In genomic region chr14:100762089-100762515, GRCh38 we compare ENCODE assay signal across 18 cellular contexts. TPM values are rescaled to one million over a fixed set of nuclear protein-coding genes. Genes with fewer than 3 reads are reported as not detected.
DNase-seq lines count a peak whose midpoint lies in the region; ATAC-seq and TF ChIP-seq lines count a peak whose summit lies in the region.
"Had no signal": no experiment of that assay in that cellular context is flagged by ENCODE, and none has a peak within 500 bp of the region (broad histone marks: within the 10 kb centered on the region; RNA-seq: fewer than 3 reads in every experiment).

No MANE protein-coding gene starts in this region.

- peaks cover 6% of the 10 kb centered on the region for H3K4me1 ChIP-seq in IMR-90 (ENCODE audit: control insufficient read depth, insufficient read depth, low read length)
- no peaks in the 10 kb centered on the region for H3K4me1 ChIP-seq in CD8-positive, alpha-beta T cell (ENCODE audit: insufficient read depth, low read length)

- H3K27ac Mint-ChIP-seq in CD8-positive, alpha-beta T cell, result no peak overlapping the region
- H3K27ac Mint-ChIP-seq: activated CD8-positive, alpha-beta memory T cell treated with anti-CD3 and anti-CD28 coated beads, Interleukin-2, amount 10 ng/mL, durations not matched to agents 7 days and 5 days; naive thymus-derived CD4-positive, alpha-beta T cell had no signal

- H3K4me3 ChIP-seq in BJ (ENCODE audit: low read depth, low read length) (no peak overlapping the region), IMR-90 (ENCODE audit: insufficient read depth, low read depth, low read length) (no peak overlapping the region)
- H3K4me3 ChIP-seq in CD8-positive, alpha-beta T cell (ENCODE audit: low read depth, low read length), result no peak overlapping the region

- no peak overlapping the region for H3K23ac ChIP-seq in IMR-90 (ENCODE audit: low read depth, low read length)

- peak overlapping the region; percentile 16; the same call in 1 of the 3 replicates for H2BK15ac ChIP-seq in IMR-90 (ENCODE audit: low read depth, low read length)

- no peaks in the 10 kb centered on the region for H3K79me1 ChIP-seq in IMR-90 (ENCODE audit: low read depth in 1 of 2, low read length in 2 of 2)

- ATAC-seq in IMR-90 (ENCODE audit: low read depth), result no peak
- ATAC-seq in CD8-positive, alpha-beta T cell, result no peak
- ATAC-seq in HG02973 (IDR thresholded peaks at IDR 0.05; ENCODE audit: unreplicated experiment), result no peak
- ATAC-seq in left cardiac atrium, result no peak
- ATAC-seq in HG02642 (IDR thresholded peaks at IDR 0.05; ENCODE audit: poor library complexity, unreplicated experiment), result no peak
- ATAC-seq: activated CD8-positive, alpha-beta memory T cell treated with anti-CD3 and anti-CD28 coated beads, Interleukin-2, amount 10 ng/mL, durations not matched to agents 7 days and 5 days; naive thymus-derived CD4-positive, alpha-beta T cell had no signal

- no peak overlapping the region for H2AK5ac ChIP-seq in IMR-90 (ENCODE audit: low read depth, low read length)

- H3K27me3 Mint-ChIP-seq in CD8-positive, alpha-beta T cell (ENCODE audit: low read depth), result peaks cover 2% of the 10 kb centered on the region

- H4K20me1 ChIP-seq in IMR-90 (ENCODE audit: insufficient read depth, low read length), result no peaks in the 10 kb centered on the region

- peak overlapping the region; percentile 78 for H2BK120ac ChIP-seq in IMR-90 (ENCODE audit: low read depth, low read length)

- H3K18ac ChIP-seq in IMR-90 (ENCODE audit: low read depth, low read length), result peak overlapping the region; percentile 69; the same call in 1 of the 2 replicates

- no peaks in the 10 kb centered on the region for H3K4me1 Mint-ChIP-seq in CD8-positive, alpha-beta T cell (ENCODE audit: low read depth)
- H3K4me1 Mint-ChIP-seq: activated CD8-positive, alpha-beta memory T cell treated with anti-CD3 and anti-CD28 coated beads, Interleukin-2, amount 10 ng/mL, durations not matched to agents 7 days and 5 days had no signal

- no CpG with 5 or more reads among the region's 5 CpGs for WGBS in IMR-90 (ENCODE audit: extremely low coverage in 2 of 2, insufficient read length in 1 of 2), 2 experiments

- H2AFZ ChIP-seq in IMR-90 (replicated peaks; ENCODE audit: low read length, poor library complexity), result no peak overlapping the region

- H3K36me3 ChIP-seq in BJ (ENCODE audit: control insufficient read depth, insufficient read depth, low read length) (no peaks in the 10 kb centered on the region), IMR-90 (ENCODE audit: control insufficient read depth, insufficient read depth, low read length) (no peaks in the 10 kb centered on the region)
- H3K36me3 ChIP-seq in CD8-positive, alpha-beta T cell (ENCODE audit: insufficient read depth, low read length), result no peaks in the 10 kb centered on the region

- H3K27me3 ChIP-seq in BJ (ENCODE audit: control insufficient read depth, insufficient read depth, low read length), result peaks cover 8% of the 10 kb centered on the region
- H3K27me3 ChIP-seq in IMR-90 (ENCODE audit: control insufficient read depth, insufficient read depth, low read length), result peaks cover 10% of the 10 kb centered on the region
- H3K27me3 ChIP-seq in CD8-positive, alpha-beta T cell (ENCODE audit: insufficient read depth, low read length), result no peaks in the 10 kb centered on the region

- dilution Hi-C loops in IMR-90 (cut with HindIII; ENCODE audit: low sequenced_read_pairs, unreplicated experiment), result no loop called here

- 0 out of 2 replicates have a peak, but pooled peaks cover 3% of the 10 kb centered on the region for H3K9me1 ChIP-seq in IMR-90 (ENCODE audit: insufficient read depth, low read length)

- CTCF ChIA-PET in BJ (lab: Yijun Ruan, JAX), result no interaction called here
- CTCF ChIA-PET in IMR-90 (lab: Yijun Ruan, JAX), result interaction anchor here (0.6 kb wide), 1 partner anchor 513 kb away, joined by 5 read pairs; no protein-coding TSS in a partner anchor
- CTCF ChIA-PET in CD8-positive, alpha-beta T cell (lab: Charles Lee), result no interaction called here

- peak overlapping the region; percentile 84 for H2BK20ac ChIP-seq in IMR-90 (ENCODE audit: low read depth, low read length)

- H3K56ac ChIP-seq in IMR-90 (ENCODE audit: extremely low read depth, insufficient read depth, low read length), result no peak overlapping the region

- peak overlapping the region; percentile 56 for H2BK5ac ChIP-seq in IMR-90 (ENCODE audit: low read depth, low read length, poor library complexity, severe bottlenecking)

- intact Hi-C loops in IMR-90 (cut with micrococcal nuclease), result no loop called here
- intact Hi-C loops in CD8-positive, alpha-beta T cell (cut with DNase I, micrococcal nuclease), result no loop called here
- intact Hi-C loops in left cardiac atrium (cut with DNase I), result no loop called here

- no peak overlapping the region for H3K4me3 Mint-ChIP-seq in CD8-positive, alpha-beta T cell
- H3K4me3 Mint-ChIP-seq: activated CD8-positive, alpha-beta memory T cell treated with anti-CD3 and anti-CD28 coated beads, Interleukin-2, amount 10 ng/mL, durations not matched to agents 7 days and 5 days; naive thymus-derived CD4-positive, alpha-beta T cell had no signal

- no peak overlapping the region for H3K9ac ChIP-seq in IMR-90 (ENCODE audit: low read depth, low read length)
- H3K9ac ChIP-seq: SK-N-SH had no signal

- H4K8ac ChIP-seq in IMR-90 (ENCODE audit: low read depth in 2 of 2, low read length in 2 of 2), result peak overlapping the region in 1 of 2 experiments; percentile 22; a peak in 3 of 4 replicates

- POLR2A ChIA-PET in BJ (lab: Charles Lee), result no interaction called here
- POLR2A ChIA-PET in IMR-90 (lab: Charles Lee; ENCODE audit: unreplicated experiment), result interaction anchor here (0.7 kb wide), 1 partner anchor 8 kb away, joined by 5 read pairs; no protein-coding TSS in a partner anchor
- POLR2A ChIA-PET in CD8-positive, alpha-beta T cell (lab: Charles Lee), result no interaction called here

- H3K9me3 ChIP-seq in IMR-90 (ENCODE audit: control insufficient read depth, insufficient read depth, low read length), result no peaks in the 10 kb centered on the region
- H3K9me3 ChIP-seq in CD8-positive, alpha-beta T cell (ENCODE audit: low read length), result no peaks in the 10 kb centered on the region
- H3K9me3 ChIP-seq: SK-N-SH had no signal

- in situ Hi-C loops in IMR-90 (cut with MboI; ENCODE audit: low sequenced_read_pairs), result no loop called here

- TF ChIP-seq CTCF in BJ (IDR thresholded peaks at IDR 0.05; ENCODE audit: insufficient read depth, low read depth, low read length) (no peak), IMR-90 (conservative IDR thresholded peaks at IDR 0.05; ENCODE audit: low read depth, low read length) (no peak)
- no peak for TF ChIP-seq CTCF in CD8-positive, alpha-beta T cell (IDR thresholded peaks at IDR 0.05)

- no peak overlapping the region for H3K27ac ChIP-seq in IMR-90 (ENCODE audit: insufficient read depth, low read length)
- H3K27ac ChIP-seq in epithelial cell of prostate, result peak overlapping the region; percentile 85
- no peak overlapping the region for H3K27ac ChIP-seq in CD8-positive, alpha-beta T cell (ENCODE audit: low read depth, low read length)
- H3K27ac ChIP-seq: VCaP had no signal

- no peak for TF ChIP-seq POLR2A in IMR-90 (IDR thresholded peaks at IDR 0.05; ENCODE audit: low read depth, low read length)

- no peaks in the 10 kb centered on the region for H3K36me3 Mint-ChIP-seq in CD8-positive, alpha-beta T cell
- H3K36me3 Mint-ChIP-seq: activated CD8-positive, alpha-beta memory T cell treated with anti-CD3 and anti-CD28 coated beads, Interleukin-2, amount 10 ng/mL, durations not matched to agents 7 days and 5 days; naive thymus-derived CD4-positive, alpha-beta T cell had no signal

- H4K91ac ChIP-seq in IMR-90 (ENCODE audit: insufficient read depth, low read depth, low read length), result peak overlapping the region; percentile 83; the same call in 1 of the 2 replicates

- H3K4ac ChIP-seq in IMR-90 (ENCODE audit: low read depth, low read length), result peak overlapping the region; percentile 75

- no peak for TF ChIP-seq RAD21 in IMR-90 (IDR thresholded peaks at IDR 0.05; ENCODE audit: low read length)

- no peaks in the 10 kb centered on the region for H3K9me3 Mint-ChIP-seq in CD8-positive, alpha-beta T cell
- H3K9me3 Mint-ChIP-seq: naive thymus-derived CD4-positive, alpha-beta T cell had no signal

- peak; percentile 3 for DNase-seq in BJ (ENCODE audit: low read depth)
- DNase-seq in IMR-90, result peak; percentile 44
- DNase-seq in RPMI7951 (ENCODE audit: low read depth), result peak; percentile 14
- DNase-seq in epithelial cell of prostate (ENCODE audit: low read depth, low spot score), result no peak
- DNase-seq in CD8-positive, alpha-beta T cell, result no peak
- DNase-seq in left cardiac atrium, result no peak
- DNase-seq: activated CD8-positive, alpha-beta memory T cell treated with anti-CD3 and anti-CD28 coated beads, Interleukin-2, amount 10 ng/mL, durations not matched to agents 7 days and 5 days; activated naive CD4-positive, alpha-beta T cell; C1 segment of cervical spinal cord; naive thymus-derived CD4-positive, alpha-beta T cell; NCI-H187 treated with DMSO at 0.1 percent for 48 hours; NCI-H526 treated with DMSO at 0.1 percent for 48 hours; SK-N-SH; stimulated activated CD4-positive, alpha-beta T cell treated with anti-CD3 and anti-CD28 coated beads, Interleukin-2, amount 100 ng/mL, for 24 hours had no signal

- peak overlapping the region; percentile 64; the same call in 1 of the 2 replicates for H3K14ac ChIP-seq in IMR-90 (replicated peaks; ENCODE audit: low read depth, low read length)

- H4K5ac ChIP-seq in IMR-90 (ENCODE audit: low read depth, low read length), result no peak overlapping the region

- BruUV-seq in IMR-90 (replicated peaks; lab: Mats Ljungman, UMichigan), result no TSS peak

- no peak overlapping the region for H2AK9ac ChIP-seq in IMR-90 (replicated peaks; ENCODE audit: low read depth, low read length, poor library complexity)

- no peak overlapping the region for H3K4me2 ChIP-seq in IMR-90 (ENCODE audit: low read depth, low read length)
- H3K4me2 ChIP-seq: SK-N-SH had no signal

TF ChIP-seq in IMR-90, 13 proteins besides CTCF, POLR2A, EP300 and RAD21 (continues in another document):
- no peak for TF ChIP-seq USF2 (IDR thresholded peaks at IDR 0.05; ENCODE audit: low read depth, low read length)

RNA-seq across cellular contexts. Expression of gene DLK1, which starts 35.4 kb away (rescaled TPM):
- not detected in 2 replicates for polyA plus RNA-seq in BJ (2011; rRNA removed)
- polyA minus RNA-seq in BJ (2011; rRNA and poly(A)+ RNA removed), result 0.15 TPM in 1 of 2 replicates, not detected in the other
- under 0.01 TPM in 1 of 2 replicates, not detected in the other for total RNA-seq in IMR-90 (2012; rRNA removed)
- polyA plus RNA-seq in IMR-90 (2012; rRNA removed), result 0.07 TPM in 1 of 2 replicates, not detected in the other
- 0.03 and 0.28 TPM in 2 replicates for polyA plus RNA-seq in IMR-90 (2012; cell fraction: cytosol; rRNA removed)
- 0.09 TPM in 1 of 2 replicates, not detected in the other for polyA plus RNA-seq in IMR-90 (2012; cell fraction: nucleus; rRNA removed; ENCODE audit: low replicate concordance)
- total RNA-seq in RPMI7951 (2014; rRNA removed; shearing (Covaris generic)), result not detected in 2 replicates
- total RNA-seq in CD8-positive, alpha-beta T cell, result not detected
- total RNA-seq in left cardiac atrium, result 1 to 10 TPM in 1 of 2 donors, not detected in 1; 3.3 TPM
- total RNA-seq: activated CD8-positive, alpha-beta memory T cell treated with anti-CD3 and anti-CD28 coated beads, Interleukin-2, amount 10 ng/mL, durations not matched to agents 7 days and 5 days; epithelial cell of proximal tubule; naive thymus-derived CD4-positive, alpha-beta T cell had no signal
- polyA plus RNA-seq: naive thymus-derived CD4-positive, alpha-beta T cell had no signal

Comparison
In these comparisons a context has a peak if more than half of its experiments do, and no peak if none do; other contexts are left out.
1. DNase-seq: peak in BJ (single experiment), IMR-90 (single experiment) and RPMI7951 (single experiment); none in epithelial cell of prostate (single experiment), CD8-positive, alpha-beta T cell (0 of 7) and left cardiac atrium (single experiment).